Comparison of ENCODE assay signal across 1 cellular context in genomic region chr1:94926915-94927404, GRCh38.
TF ChIP-seq lines count a peak whose summit lies in the region.

Gene CNN3, minus strand, starts transcription at chr1:94927110. Its CDS starts 216 bp downstream, at chr1:94926894.

TF ChIP-seq in HepG2, 621 proteins besides CTCF, POLR2A, EP300 and RAD21 (continued from another document and continues in another):
- TF ChIP-seq REST (IDR thresholded peaks at IDR 0.05; ENCODE audit: borderline replicate concordance in 1 of 2, low read depth in 1 of 2, low read length in 2 of 2) (peak in 1 of 2 experiments; percentile 46; a peak in 2 of 4 replicates), YEATS4 (CRISPR knock-in tag; IDR thresholded peaks at IDR 0.05; ENCODE audit: borderline replicate concordance) (no peak; the same call in 1 of the 2 replicates), MTA1 (CRISPR knock-in tag; IDR thresholded peaks at IDR 0.05; ENCODE audit: borderline replicate concordance) (no peak), ZNF878 (CRISPR knock-in tag; IDR thresholded peaks at IDR 0.05) (peak; percentile 82), ZNF792 (CRISPR knock-in tag; IDR thresholded peaks at IDR 0.05) (0 out of 2 replicates have a peak, but pooled peaks have one; percentile 65), DRAP1 (CRISPR knock-in tag; IDR thresholded peaks at IDR 0.05) (peak; percentile 58; the same call in 1 of the 2 replicates), THAP11 (CRISPR knock-in tag; IDR thresholded peaks at IDR 0.05) (peak; percentile 50; the same call in 1 of the 2 replicates), UBTF (CRISPR knock-in tag; IDR thresholded peaks at IDR 0.05) (peak; percentile 78; the same call in 1 of the 2 replicates), IRF1 (CRISPR knock-in tag; IDR thresholded peaks at IDR 0.05; ENCODE audit: low read depth) (no peak), TBL1XR1 (IDR thresholded peaks at IDR 0.05; ENCODE audit: borderline replicate concordance, low read length, partially characterized antibody) (no peak), ELF3 (CRISPR knock-in tag; IDR thresholded peaks at IDR 0.05) (0 out of 2 replicates have a peak, but pooled peaks have one; percentile 28), ZNF768 (CRISPR knock-in tag; IDR thresholded peaks at IDR 0.05) (peak; percentile 47; the same call in 1 of the 2 replicates), ZNF788 (CRISPR knock-in tag; IDR thresholded peaks at IDR 0.05; ENCODE audit: borderline replicate concordance) (0 out of 2 replicates have a peak, but pooled peaks have one; percentile 10), MYPOP (CRISPR knock-in tag; IDR thresholded peaks at IDR 0.05) (peak; percentile 74; the same call in 1 of the 2 replicates), DBP (CRISPR knock-in tag; IDR thresholded peaks at IDR 0.05; ENCODE audit: not compliant biosample characterization) (peak; percentile 37), THAP9 (CRISPR knock-in tag; IDR thresholded peaks at IDR 0.05; ENCODE audit: borderline replicate concordance) (peak; percentile 44; the same call in 1 of the 2 replicates), ZNF205 (CRISPR knock-in tag; IDR thresholded peaks at IDR 0.05) (0 out of 2 replicates have a peak, but pooled peaks have one; percentile 47), ZNF580 (CRISPR knock-in tag; IDR thresholded peaks at IDR 0.05; ENCODE audit: borderline replicate concordance, low read depth) (peak; percentile 32; the same call in 1 of the 2 replicates), SRSF9 (IDR thresholded peaks at IDR 0.05; ENCODE audit: borderline replicate concordance, insufficient read depth, low read depth, low read length, poor library complexity, severe bottlenecking) (no peak), ATF7-NPFF (CRISPR knock-in tag; IDR thresholded peaks at IDR 0.05; ENCODE audit: low read depth) (peak; percentile 62; the same call in 1 of the 2 replicates), ZNF441 (CRISPR knock-in tag; IDR thresholded peaks at IDR 0.05; ENCODE audit: borderline replicate concordance) (peak; percentile 70; the same call in 1 of the 2 replicates), ETS1 (CRISPR knock-in tag; IDR thresholded peaks at IDR 0.05) (peak; percentile 7; the same call in 1 of the 2 replicates), TOPORS (CRISPR knock-in tag; IDR thresholded peaks at IDR 0.05) (no peak; the same call in 1 of the 2 replicates), ZGPAT (CRISPR knock-in tag; IDR thresholded peaks at IDR 0.05) (peak; percentile 75), ZNF660 (CRISPR knock-in tag; IDR thresholded peaks at IDR 0.05; ENCODE audit: borderline replicate concordance, low read depth) (0 out of 2 replicates have a peak, but pooled peaks have one; percentile 5), ZNF619 (CRISPR knock-in tag; IDR thresholded peaks at IDR 0.05) (peak; percentile 15), AGO2 (optimal IDR thresholded peaks at IDR 0.05; ENCODE audit: low read depth, low read length) (peak; percentile 54), CSRNP1 (CRISPR knock-in tag; IDR thresholded peaks at IDR 0.05) (peak; percentile 92), ZNF558 (CRISPR knock-in tag; IDR thresholded peaks at IDR 0.05; ENCODE audit: borderline replicate concordance) (peak; percentile 78; the same call in 1 of the 2 replicates), SOX13 (IDR thresholded peaks at IDR 0.05) (no peak), SOX13 (CRISPR knock-in tag; conservative IDR thresholded peaks at IDR 0.05 in 1 of 2, IDR thresholded peaks at IDR 0.05 in 1 of 2) (peak in 1 of 2 experiments; percentile 25; a peak in 1 of 4 replicates), RXRB (CRISPR knock-in tag; IDR thresholded peaks at IDR 0.05; ENCODE audit: borderline replicate concordance) (peak; percentile 2; the same call in 1 of the 2 replicates), KDM5B (CRISPR knock-in tag; IDR thresholded peaks at IDR 0.05; ENCODE audit: borderline replicate concordance) (peak; percentile 63; the same call in 1 of the 2 replicates), STAG1 (CRISPR knock-in tag; IDR thresholded peaks at IDR 0.05) (0 out of 2 replicates have a peak, but pooled peaks have one; percentile 14), ARID2 (CRISPR knock-in tag; IDR thresholded peaks at IDR 0.05; ENCODE audit: borderline replicate concordance) (peak; percentile 97), TCF7 (IDR thresholded peaks at IDR 0.05; ENCODE audit: low read depth) (0 out of 2 replicates have a peak, but pooled peaks have one; percentile 17), KLF6 (CRISPR knock-in tag; IDR thresholded peaks at IDR 0.05) (0 out of 2 replicates have a peak, but pooled peaks have one; percentile 16), ZNF431 (CRISPR knock-in tag; IDR thresholded peaks at IDR 0.05; ENCODE audit: borderline replicate concordance, low read depth) (no peak), BCL3 (CRISPR knock-in tag; IDR thresholded peaks at IDR 0.05) (peak; percentile 82)
